In genomic region chr17:66633322-66633965, GRCh38 we compare ENCODE assay signal across 9 cellular contexts.
DNase-seq lines count a peak whose midpoint lies in the region; ATAC-seq and TF ChIP-seq lines count a peak whose summit lies in the region.
"Had no signal": no experiment of that assay in that cellular context is flagged by ENCODE, and none has a peak within 500 bp of the region (broad histone marks: within the 10 kb centered on the region; RNA-seq: fewer than 3 reads in every experiment).

No MANE protein-coding gene starts in this region.

- no peak overlapping the region for H3K27ac ChIP-seq in esophagus squamous epithelium

- no peaks in the 10 kb centered on the region for H3K9me3 Mint-ChIP-seq in activated T-helper 17 cell treated with anti-CD3 and anti-CD28 coated beads, Interleukin-2, amount 50 U/mL, for 72 hours
- H3K9me3 Mint-ChIP-seq in natural killer cell treated with Interleukin-12 subunit alpha and Interleukin-12 subunit beta and Interleukin-15 and Interleukin-18, amount 100 ng/mL, for 72 hours: no peaks in the 10 kb centered on the region

- H3K4me3 Mint-ChIP-seq in activated T-helper 17 cell treated with anti-CD3 and anti-CD28 coated beads, Interleukin-2, amount 50 U/mL, for 72 hours: peak overlapping the region; percentile 39
- peak overlapping the region; percentile 54 for H3K4me3 Mint-ChIP-seq in natural killer cell treated with Interleukin-12 subunit alpha and Interleukin-12 subunit beta and Interleukin-15 and Interleukin-18, amount 100 ng/mL, for 72 hours

- no peaks in the 10 kb centered on the region for H3K36me3 ChIP-seq in esophagus squamous epithelium

- peaks cover 18% of the 10 kb centered on the region for H3K36me3 Mint-ChIP-seq in activated T-helper 17 cell treated with anti-CD3 and anti-CD28 coated beads, Interleukin-2, amount 50 U/mL, for 72 hours (ENCODE audit: low read depth)
- H3K36me3 Mint-ChIP-seq in natural killer cell treated with Interleukin-12 subunit alpha and Interleukin-12 subunit beta and Interleukin-15 and Interleukin-18, amount 100 ng/mL, for 72 hours: no peaks in the 10 kb centered on the region

- H3K4me1 ChIP-seq in esophagus squamous epithelium: no peaks in the 10 kb centered on the region

- no peak for TF ChIP-seq POLR2A in esophagus squamous epithelium (IDR thresholded peaks at IDR 0.05)

- intact Hi-C loops in esophagus squamous epithelium (cut with DNase I): no loop called here

- no peaks in the 10 kb centered on the region for H3K9me3 ChIP-seq in esophagus squamous epithelium

- peak; percentile 98 for ATAC-seq in activated T-helper 17 cell treated with anti-CD3 and anti-CD28 coated beads, Interleukin-2, amount 50 U/mL, for 72 hours (replicated peaks)
- ATAC-seq in natural killer cell treated with Interleukin-12 subunit alpha and Interleukin-12 subunit beta and Interleukin-15 and Interleukin-18, amount 100 ng/mL, for 72 hours: peak; percentile 92 to 94
- ATAC-seq in GM19463 (IDR thresholded peaks at IDR 0.05; ENCODE audit: unreplicated experiment) (no peak), HG03342 (IDR thresholded peaks at IDR 0.05; ENCODE audit: unreplicated experiment) (no peak)

- no peaks in the 10 kb centered on the region for H3K27me3 ChIP-seq in esophagus squamous epithelium

- H3K4me1 Mint-ChIP-seq in activated T-helper 17 cell treated with anti-CD3 and anti-CD28 coated beads, Interleukin-2, amount 50 U/mL, for 72 hours: peaks cover 24% of the 10 kb centered on the region
- H3K4me1 Mint-ChIP-seq in natural killer cell treated with Interleukin-12 subunit alpha and Interleukin-12 subunit beta and Interleukin-15 and Interleukin-18, amount 100 ng/mL, for 72 hours (ENCODE audit: low read depth in 2 of 2): peaks cover 30 to 41% of the 10 kb centered on the region in 2 donors

- peak overlapping the region; percentile 65 for H3K27ac Mint-ChIP-seq in activated T-helper 17 cell treated with anti-CD3 and anti-CD28 coated beads, Interleukin-2, amount 50 U/mL, for 72 hours
- peak overlapping the region; percentile 48 to 77 for H3K27ac Mint-ChIP-seq in natural killer cell treated with Interleukin-12 subunit alpha and Interleukin-12 subunit beta and Interleukin-15 and Interleukin-18, amount 100 ng/mL, for 72 hours

- H3K27me3 Mint-ChIP-seq in activated T-helper 17 cell treated with anti-CD3 and anti-CD28 coated beads, Interleukin-2, amount 50 U/mL, for 72 hours: no peaks in the 10 kb centered on the region
- H3K27me3 Mint-ChIP-seq in natural killer cell treated with Interleukin-12 subunit alpha and Interleukin-12 subunit beta and Interleukin-15 and Interleukin-18, amount 100 ng/mL, for 72 hours: no peaks in the 10 kb centered on the region

- no peak for TF ChIP-seq CTCF in esophagus squamous epithelium (IDR thresholded peaks at IDR 0.05)

- H3K4me3 ChIP-seq in esophagus squamous epithelium: no peak overlapping the region

- peak; percentile 52 for DNase-seq in activated T-cell treated with anti-CD3 and anti-CD28 coated beads for 24 hours (ENCODE audit: low read depth)
- no peak for DNase-seq in activated T-cell treated with anti-CD3 and anti-CD28 coated beads, Interleukin-2, amount 50 U/mL, for 1 hour
- DNase-seq in natural killer cell treated with Interleukin-12 subunit alpha and Interleukin-12 subunit beta and Interleukin-15 and Interleukin-18, amount 100 ng/mL, for 72 hours (ENCODE audit: low spot score): no peak
- no peak for DNase-seq in islet precursor cell
- DNase-seq in esophagus squamous epithelium (lab: John Stamatoyannopoulos, UW): no peak
- DNase-seq: erythroblast had no signal

- 65 to 83% methylated on average over 3 of the region's 3 CpGs for WGBS in esophagus squamous epithelium, 2 donors

Comparison
In these comparisons a context has a peak if more than half of its experiments do, and no peak if none do; other contexts are left out.
1. ATAC-seq: peak in activated T-helper 17 cell treated with anti-CD3 and anti-CD28 coated beads, Interleukin-2, amount 50 U/mL, for 72 hours (single experiment) and natural killer cell treated with Interleukin-12 subunit alpha and Interleukin-12 subunit beta and Interleukin-15 and Interleukin-18, amount 100 ng/mL, for 72 hours (2 of 2); none in GM19463 (single experiment) and HG03342 (single experiment).